In genomic region chr20:32870489-32870888, GRCh38 we compare ENCODE assay signal across 31 cellular contexts. TPM values are rescaled to one million over a fixed set of nuclear protein-coding genes. Genes with fewer than 3 reads are reported as not detected.
"Had no signal": no experiment of that assay in that cellular context is flagged by ENCODE, and none has a peak within 500 bp of the region (broad histone marks: within the 10 kb centered on the region; RNA-seq: fewer than 3 reads in every experiment).

No MANE protein-coding gene starts in this region.

- H3K4me3 Mint-ChIP-seq: mesothelial cell of epicardium; naive B cell; natural killer cell; nephron progenitor cell; neural progenitor cell; stimulated activated naive B cell treated with anti-CD40 and anti-IgM and Interleukin-4, amounts not matched to agents 10 μg/mL and 1 μg/mL and 100 μg/mL, for 72 hours had no signal

- H3K36me3 Mint-ChIP-seq: mesothelial cell of epicardium, natural killer cell, neural progenitor cell had no signal

- ATAC-seq: left cardiac atrium; left lobe of liver; natural killer cell; sciatic nerve; stimulated activated naive B cell treated with anti-CD40 and anti-IgM and Interleukin-4, amounts not matched to agents 10 μg/mL and 1 μg/mL and 100 μg/mL, for 72 hours; stimulated activated naive CD8-positive, alpha-beta T cell treated with anti-CD3 and anti-CD28 coated beads, Interleukin-15, Interleukin-2, amounts not matched to agents 100 U/mL and 50 U/mL, for 24 hours; upper lobe of right lung had no signal

- H3K36me3 ChIP-seq: lower lobe of right lung, neural progenitor cell, neutrophil, ovary, right atrium auricular region, stomach, thyroid gland, upper lobe of right lung had no signal

- H3K9me3 Mint-ChIP-seq: mesothelial cell of epicardium; naive B cell; natural killer cell; nephron progenitor cell; neural progenitor cell; stimulated activated naive B cell treated with anti-CD40 and anti-IgM and Interleukin-4, amounts not matched to agents 10 μg/mL and 1 μg/mL and 100 μg/mL, for 72 hours had no signal

- DNase-seq: hippocampal formation; kidney glomerular epithelial cell; left cardiac atrium; lower lobe of right lung; mammary epithelial cell; mesenchymal stem cell; naive B cell; natural killer cell; nephron progenitor cell; occipital lobe; ovary; stimulated activated CD4-positive, alpha-beta T cell treated with anti-CD3 and anti-CD28 coated beads, Interleukin-12 subunit alpha, Interleukin-12 subunit beta, amount 100 ng/mL, for 4 hours; stimulated activated CD4-positive, alpha-beta T cell treated with anti-CD3 and anti-CD28 coated beads, Interleukin-15, amount 100 ng/mL, for 24 hours; stimulated activated CD4-positive, alpha-beta T cell treated with anti-CD3 and anti-CD28 coated beads, Interleukin-2, amount 100 ng/mL, for 24 hours; stimulated activated CD4-positive, alpha-beta T cell treated with anti-CD3 and anti-CD28 coated beads, Interleukin-4, amount 100 ng/mL, for 1 hour; stimulated activated naive B cell treated with anti-CD40 and anti-IgM and Interleukin-4, amounts not matched to agents 10 μg/mL and 1 μg/mL and 100 μg/mL, for 72 hours; stimulated activated naive CD8-positive, alpha-beta T cell treated with anti-CD3 and anti-CD28 coated beads, Interleukin-15, Interleukin-2, amounts not matched to agents 100 U/mL and 50 U/mL, for 24 hours; stomach; testis; thyroid gland; trophoblast cell; upper lobe of right lung had no signal

- H3K9me3 ChIP-seq: lower lobe of right lung, neutrophil, ovary, right atrium auricular region, stomach, testis, thyroid gland, upper lobe of right lung had no signal

- H3K27ac Mint-ChIP-seq: mesothelial cell of epicardium; natural killer cell; nephron progenitor cell; neural progenitor cell; progenitor cell of endocrine pancreas; stimulated activated naive B cell treated with anti-CD40 and anti-IgM and Interleukin-4, amounts not matched to agents 10 μg/mL and 1 μg/mL and 100 μg/mL, for 72 hours had no signal

- H3K4me1 ChIP-seq: lower lobe of right lung, right atrium auricular region, stomach, testis, upper lobe of right lung had no signal

- H3K27me3 ChIP-seq: neural progenitor cell, neutrophil, ovary, right atrium auricular region, stomach, testis, thyroid gland, upper lobe of right lung had no signal

- H3K27ac ChIP-seq: lower lobe of right lung, neural progenitor cell, neutrophil, ovary, right atrium auricular region, skin epidermis, stomach, testis, upper lobe of right lung had no signal

- H3K27me3 Mint-ChIP-seq: naive B cell; progenitor cell of endocrine pancreas; stimulated activated naive B cell treated with anti-CD40 and anti-IgM and Interleukin-4, amounts not matched to agents 10 μg/mL and 1 μg/mL and 100 μg/mL, for 72 hours had no signal

- H3K4me3 ChIP-seq: lower lobe of right lung, neural progenitor cell, ovary, right atrium auricular region, skin epidermis, stomach, testis, thyroid gland, upper lobe of right lung had no signal

- H3K4me1 Mint-ChIP-seq: mesothelial cell of epicardium; naive B cell; natural killer cell; stimulated activated naive B cell treated with anti-CD40 and anti-IgM and Interleukin-4, amounts not matched to agents 10 μg/mL and 1 μg/mL and 100 μg/mL, for 72 hours had no signal

RNA-seq across cellular contexts. Expression of gene EFCAB8, which starts 11.8 kb away (rescaled TPM):
- total RNA-seq: occipital lobe, right atrium auricular region had no signal
- polyA plus RNA-seq: liver, mammary epithelial cell, ovary, stomach had no signal
